14 cellular contexts compared by ENCODE assay signal in the genomic region with DNA sequence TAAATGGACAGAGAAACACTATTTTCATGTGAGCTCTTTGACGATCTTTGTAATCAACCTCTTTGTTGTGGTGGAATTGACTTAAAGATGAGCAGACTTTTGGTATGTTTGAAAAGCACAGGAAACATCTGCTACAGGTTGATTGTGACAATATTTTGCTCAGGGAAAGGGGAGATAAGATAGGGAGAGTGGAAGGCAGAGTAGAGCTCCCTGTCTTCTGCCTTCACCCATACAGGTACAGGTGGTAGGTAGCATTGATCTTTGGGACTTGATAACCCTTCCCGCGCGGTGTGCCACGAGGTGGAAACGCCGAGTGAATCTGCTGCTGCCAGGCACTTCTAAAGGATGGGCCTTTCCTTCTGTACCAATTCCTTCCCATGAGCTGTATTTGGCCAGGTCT.
DNase-seq lines count a peak whose midpoint lies in the region; ATAC-seq and TF ChIP-seq lines count a peak whose summit lies in the region.
"Had no signal": no experiment of that assay in that cellular context is flagged by ENCODE, and none has a peak within 500 bp of the region (broad histone marks: within the 10 kb centered on the region; RNA-seq: fewer than 3 reads in every experiment).

No MANE protein-coding gene starts in this region.

- H3K27me3 Mint-ChIP-seq in CD4-positive, alpha-beta T cell = no peaks in the 10 kb centered on the region

- CTCF ChIA-PET in CD4-positive, alpha-beta T cell (lab: Charles Lee) = interaction anchor here (1.3 to 1.7 kb wide), 3 partner anchors 9 to 12 kb away, joined by 3 read pairs; no protein-coding TSS in a partner anchor

- no peak for TF ChIP-seq CTCF in CD4-positive, alpha-beta T cell (IDR thresholded peaks at IDR 0.05)
- no peak for TF ChIP-seq CTCF in left lung (IDR thresholded peaks at IDR 0.05)
- TF ChIP-seq CTCF in WERI-Rb-1 (IDR thresholded peaks at IDR 0.05; ENCODE audit: low read depth, low read length) = no peak
- TF ChIP-seq CTCF in left ventricle myocardium inferior (IDR thresholded peaks at IDR 0.05; ENCODE audit: borderline replicate concordance) = no peak

- peak; percentile 57 for ATAC-seq in CD4-positive, alpha-beta T cell (ENCODE audit: poor library complexity)
- ATAC-seq in left lung (peak; percentile 33), GM21515 (IDR thresholded peaks at IDR 0.05; ENCODE audit: unreplicated experiment) (no peak)
- ATAC-seq: upper lobe of right lung had no signal

- no peaks in the 10 kb centered on the region for H3K9me3 ChIP-seq in CD4-positive, alpha-beta T cell (ENCODE audit: control insufficient read depth, low read length)
- H3K9me3 ChIP-seq in left lung (no peaks in the 10 kb centered on the region), WERI-Rb-1 (ENCODE audit: severe bottlenecking) (no peaks in the 10 kb centered on the region), left ventricle myocardium inferior (replicated peaks) (no peaks in the 10 kb centered on the region)
- H3K9me3 ChIP-seq: upper lobe of right lung had no signal

- no peaks in the 10 kb centered on the region for H3K9me3 Mint-ChIP-seq in CD4-positive, alpha-beta T cell

- no peak for DNase-seq in CD4-positive, alpha-beta T cell
- peak; percentile 96 for DNase-seq in Jurkat, Clone E6-1 (ENCODE audit: low read depth, low spot score)
- peak; percentile 29 to 39 for DNase-seq in activated T-cell treated with anti-CD3 and anti-CD28 coated beads, Interleukin-2, amount 50 U/mL, for 48 hours
- DNase-seq in left lung (no peak), WERI-Rb-1 (no peak), NCI-H2029 treated with DMSO at 0.1 percent for 48 hours (lab: John Stamatoyannopoulos, UW) (no peak), left ventricle myocardium inferior (no peak)
- DNase-seq: activated CD8-positive, alpha-beta memory T cell treated with anti-CD3 and anti-CD28 coated beads, Interleukin-2, amount 50 U/mL, for 4 hours; effector memory CD4-positive, alpha-beta T cell; foreskin fibroblast; mesendoderm; upper lobe of right lung had no signal

- peaks cover 0 to 6% of the 10 kb centered on the region in 2 donors for H3K4me1 ChIP-seq in left lung
- peaks cover 7% of the 10 kb centered on the region for H3K4me1 ChIP-seq in left ventricle myocardium inferior
- H3K4me1 ChIP-seq: upper lobe of right lung had no signal

- H3K27me3 ChIP-seq in CD4-positive, alpha-beta T cell (ENCODE audit: control insufficient read depth, insufficient read depth, low read length) = no peaks in the 10 kb centered on the region
- H3K27me3 ChIP-seq in left lung (no peaks in the 10 kb centered on the region), WERI-Rb-1 (ENCODE audit: insufficient read depth, low read depth, severe bottlenecking) (no peaks in the 10 kb centered on the region), left ventricle myocardium inferior (ENCODE audit: low read depth) (no peaks in the 10 kb centered on the region)
- H3K27me3 ChIP-seq: upper lobe of right lung had no signal

- H3K36me3 ChIP-seq in left lung (peaks cover 0 to 60% of the 10 kb centered on the region in 2 donors), WERI-Rb-1 (no peaks in the 10 kb centered on the region; the same call in 1 of the 2 replicates), left ventricle myocardium inferior (peaks cover 25% of the 10 kb centered on the region)

- H3K27ac Mint-ChIP-seq in CD4-positive, alpha-beta T cell = peak overlapping the region; percentile 64

- intact Hi-C loops in CD4-positive, alpha-beta T cell (cut with DNase I, micrococcal nuclease) = no loop called here
- intact Hi-C loops in left lung (cut with DNase I) = no loop called here
- intact Hi-C loops in left ventricle myocardium inferior (cut with micrococcal nuclease) = no loop called here

- H3K4me1 Mint-ChIP-seq in CD4-positive, alpha-beta T cell (ENCODE audit: low read depth) = peaks cover 38% of the 10 kb centered on the region

- H3K4me3 ChIP-seq in Jurkat, Clone E6-1 (ENCODE audit: low read length) = no peak overlapping the region
- H3K4me3 ChIP-seq in left lung (no peak overlapping the region), WERI-Rb-1 (ENCODE audit: low read depth, low read length) (no peak overlapping the region), left ventricle myocardium inferior (no peak overlapping the region)
- H3K4me3 ChIP-seq: upper lobe of right lung had no signal

- POLR2A ChIA-PET in CD4-positive, alpha-beta T cell (lab: Charles Lee) = interaction anchor here (1.4 kb wide), 2 partner anchors 8 to 10 kb away, joined by 3 to 4 read pairs; no protein-coding TSS in a partner anchor

- peak overlapping the region; percentile 5 for H3K4me3 Mint-ChIP-seq in CD4-positive, alpha-beta T cell

- no peak overlapping the region for H3K27ac ChIP-seq in CD4-positive, alpha-beta T cell (ENCODE audit: low read depth, low read length)
- no peak overlapping the region for H3K27ac ChIP-seq in left lung
- no peak overlapping the region for H3K27ac ChIP-seq in WERI-Rb-1
- no peak overlapping the region for H3K27ac ChIP-seq in left ventricle myocardium inferior (replicated peaks)
- H3K27ac ChIP-seq: RWPE1, upper lobe of right lung had no signal

- H3K36me3 Mint-ChIP-seq in CD4-positive, alpha-beta T cell (ENCODE audit: low read depth) = peaks cover 79% of the 10 kb centered on the region

Comparison
In these comparisons a context has a peak if more than half of its experiments do, and no peak if none do; other contexts are left out.
1. DNase-seq: peak in Jurkat, Clone E6-1 (single experiment) and activated T-cell treated with anti-CD3 and anti-CD28 coated beads, Interleukin-2, amount 50 U/mL, for 48 hours (2 of 2); none in CD4-positive, alpha-beta T cell (0 of 10), left lung (0 of 2), WERI-Rb-1 (single experiment), NCI-H2029 treated with DMSO at 0.1 percent for 48 hours (single experiment) and left ventricle myocardium inferior (single experiment).